ENCODE assay signal across 32 cellular contexts in the genomic region with DNA sequence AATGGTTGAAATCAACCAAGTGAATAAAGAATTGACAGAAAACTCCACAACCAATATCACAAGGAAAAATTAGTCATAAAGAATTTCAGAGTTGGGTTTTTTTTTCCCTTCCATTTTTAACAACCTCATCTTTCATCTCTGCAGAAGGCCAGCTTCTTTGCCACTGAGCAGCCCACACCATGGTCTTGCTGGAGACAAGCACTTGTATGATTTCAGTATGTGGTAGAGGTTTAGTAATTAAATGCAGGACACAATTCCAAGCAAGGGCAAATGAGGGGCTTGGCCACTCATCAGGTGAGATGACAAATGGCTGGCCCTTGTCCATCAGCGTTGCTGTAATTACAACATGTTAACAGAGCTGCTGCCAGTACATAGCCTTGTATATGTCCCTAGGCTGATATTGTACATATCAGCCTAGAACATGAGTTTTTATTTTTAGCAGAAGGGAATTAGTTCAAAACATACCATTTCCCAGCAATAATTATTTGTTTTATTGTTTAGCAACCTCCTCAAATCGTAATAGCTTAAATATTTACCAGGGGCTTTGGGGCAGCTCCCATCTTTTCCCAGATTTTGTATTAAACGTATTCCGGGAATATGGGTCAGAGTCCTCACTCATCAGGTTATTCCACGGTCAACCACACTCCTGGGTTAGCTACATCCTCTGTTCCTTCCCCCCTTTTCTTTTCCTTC. TPM values are rescaled to one million over a fixed set of nuclear protein-coding genes. Genes with fewer than 3 reads are reported as not detected.
"Had no signal": no experiment of that assay in that cellular context is flagged by ENCODE, and none has a peak within 500 bp of the region (broad histone marks: within the 10 kb centered on the region; RNA-seq: fewer than 3 reads in every experiment).

No MANE protein-coding gene starts in this region.

- H3K9me3 Mint-ChIP-seq: activated CD4-positive, alpha-beta memory T cell treated with anti-CD3 and anti-CD28 coated beads, Interleukin-2, amount 10 ng/mL, durations not matched to agents 7 days and 5 days; activated naive CD4-positive, alpha-beta T cell treated with anti-CD3 and anti-CD28 coated beads, Interleukin-2, amount 10 ng/mL, durations not matched to agents 7 days and 5 days; activated naive CD8-positive, alpha-beta T cell treated with anti-CD3 and anti-CD28 coated beads, Interleukin-2, amount 10 ng/mL, durations not matched to agents 7 days and 5 days; activated T-helper 2 cell treated with anti-CD3 and anti-CD28 coated beads, Interferon-gamma antibody, Interleukin-2, Interleukin-4, amounts not matched to agents 10 μg/mL and 5 μg/mL and 100 μg/mL, durations not matched to agents 14 hours and 24 hours and 36 hours had no signal

- H3K36me3 ChIP-seq: WERI-Rb-1 had no signal

- H3K9me3 ChIP-seq: adrenal gland had no signal

- H3K4me1 Mint-ChIP-seq: activated CD4-positive, alpha-beta memory T cell treated with anti-CD3 and anti-CD28 coated beads, Interleukin-2, amount 10 ng/mL, durations not matched to agents 7 days and 5 days; activated CD4-positive, alpha-beta T cell treated with anti-CD3 and anti-CD28 coated beads for 36 hours; activated naive CD4-positive, alpha-beta T cell treated with anti-CD3 and anti-CD28 coated beads, Interleukin-2, amount 10 ng/mL, durations not matched to agents 7 days and 5 days; activated naive CD8-positive, alpha-beta T cell treated with anti-CD3 and anti-CD28 coated beads, Interleukin-2, amount 10 ng/mL, durations not matched to agents 7 days and 5 days had no signal

- H3K27ac Mint-ChIP-seq: activated CD4-positive, alpha-beta memory T cell treated with anti-CD3 and anti-CD28 coated beads, Interleukin-2, amount 10 ng/mL, durations not matched to agents 7 days and 5 days; activated CD4-positive, alpha-beta T cell treated with anti-CD3 and anti-CD28 coated beads for 36 hours; activated naive CD4-positive, alpha-beta T cell treated with anti-CD3 and anti-CD28 coated beads, Interleukin-2, amount 10 ng/mL, durations not matched to agents 7 days and 5 days; activated naive CD8-positive, alpha-beta T cell treated with anti-CD3 and anti-CD28 coated beads, Interleukin-2, amount 10 ng/mL, durations not matched to agents 7 days and 5 days; activated T-helper 2 cell treated with anti-CD3 and anti-CD28 coated beads, Interferon-gamma antibody, Interleukin-2, Interleukin-4, amounts not matched to agents 10 μg/mL and 5 μg/mL and 100 μg/mL, durations not matched to agents 14 hours and 24 hours and 36 hours had no signal

- DNase-seq: activated CD4-positive, alpha-beta memory T cell treated with anti-CD3 and anti-CD28 coated beads, Interleukin-2, amount 10 ng/mL, durations not matched to agents 7 days and 5 days; activated CD4-positive, alpha-beta T cell treated with anti-CD3 and anti-CD28 coated beads for 36 hours; activated CD4-positive, alpha-beta T cell treated with anti-CD3 and anti-CD28 coated beads, Interleukin-2, amount 50 U/mL, for 1 hour; activated gamma-delta T cell treated with Interleukin-2 at 50 U/mL for 16 hours; activated naive CD4-positive, alpha-beta T cell treated with anti-CD3 and anti-CD28 coated beads, Interleukin-2, amount 10 ng/mL, durations not matched to agents 7 days and 5 days; activated naive CD8-positive, alpha-beta T cell treated with anti-CD3 and anti-CD28 coated beads, Interleukin-2, amount 10 ng/mL, durations not matched to agents 7 days and 5 days; activated T-cell treated with anti-CD3 and anti-CD28 coated beads for 4 hours; activated T-cell treated with anti-CD3 and anti-CD28 coated beads, Interleukin-2, amount 50 U/mL, for 48 hours; adrenal gland; anterior cingulate cortex; cerebellar nuclear complex; NCI-H1048; NCI-H146; NCI-H187 treated with DMSO at 0.1 percent for 48 hours; NCI-H2171; NCI-H2227 treated with DMSO at 0.1 percent for 48 hours; NCI-H446 treated with DMSO at 0.1 percent for 48 hours; NCI-H524 treated with DMSO at 0.1 percent for 48 hours; NCI-H82; OCI-M1; RPMI8226; T-helper 1 cell; WERI-Rb-1 had no signal

- ATAC-seq: activated CD4-positive, alpha-beta T cell treated with anti-CD3 and anti-CD28 coated beads for 36 hours; Panc1; Right ventricle myocardium inferior had no signal

- H3K27ac ChIP-seq: adrenal gland, SK-N-MC, WERI-Rb-1 had no signal

- H3K4me3 Mint-ChIP-seq: activated CD4-positive, alpha-beta memory T cell treated with anti-CD3 and anti-CD28 coated beads, Interleukin-2, amount 10 ng/mL, durations not matched to agents 7 days and 5 days; activated CD4-positive, alpha-beta T cell treated with anti-CD3 and anti-CD28 coated beads for 36 hours; activated naive CD4-positive, alpha-beta T cell treated with anti-CD3 and anti-CD28 coated beads, Interleukin-2, amount 10 ng/mL, durations not matched to agents 7 days and 5 days; activated naive CD8-positive, alpha-beta T cell treated with anti-CD3 and anti-CD28 coated beads, Interleukin-2, amount 10 ng/mL, durations not matched to agents 7 days and 5 days had no signal

- H3K36me3 Mint-ChIP-seq: activated naive CD4-positive, alpha-beta T cell treated with anti-CD3 and anti-CD28 coated beads, Interleukin-2, amount 10 ng/mL, durations not matched to agents 7 days and 5 days; activated naive CD8-positive, alpha-beta T cell treated with anti-CD3 and anti-CD28 coated beads, Interleukin-2, amount 10 ng/mL, durations not matched to agents 7 days and 5 days had no signal

- H3K4me3 ChIP-seq: adrenal gland, SK-N-MC had no signal

- H3K4me1 ChIP-seq: adrenal gland had no signal

- H3K27me3 ChIP-seq: adrenal gland had no signal

RNA-seq across cellular contexts. Expression of gene C9, which starts 5.0 kb away (rescaled TPM):
- total RNA-seq: activated CD4-positive, alpha-beta memory T cell treated with anti-CD3 and anti-CD28 coated beads, Interleukin-2, amount 10 ng/mL, durations not matched to agents 7 days and 5 days; activated CD4-positive, alpha-beta T cell treated with anti-CD3 and anti-CD28 coated beads for 36 hours; activated CD8-positive, alpha-beta memory T cell treated with anti-CD3 and anti-CD28 coated beads for 36 hours; activated naive CD8-positive, alpha-beta T cell treated with anti-CD3 and anti-CD28 coated beads, Interleukin-2, amount 10 ng/mL, durations not matched to agents 7 days and 5 days; activated T-helper 2 cell treated with anti-CD3 and anti-CD28 coated beads, Interferon-gamma antibody, Interleukin-2, Interleukin-4, amounts not matched to agents 10 μg/mL and 5 μg/mL and 100 μg/mL, durations not matched to agents 14 hours and 24 hours and 36 hours; cardiac septum; LHCN-M2; M059J; Right ventricle myocardium inferior; T-helper 2 cell treated with Interferon-gamma antibody and Interleukin-4, amounts not matched to agents 100 ng/mL and 5 ng/mL, for 36 hours had no signal

RNA-seq across cellular contexts. Expression of gene DAB2, which starts 55.5 kb away (rescaled TPM):
- total RNA-seq: activated CD4-positive, alpha-beta memory T cell treated with anti-CD3 and anti-CD28 coated beads, Interleukin-2, amount 10 ng/mL, durations not matched to agents 7 days and 5 days; activated CD8-positive, alpha-beta memory T cell treated with anti-CD3 and anti-CD28 coated beads for 36 hours; activated T-helper 2 cell treated with anti-CD3 and anti-CD28 coated beads, Interferon-gamma antibody, Interleukin-2, Interleukin-4, amounts not matched to agents 10 μg/mL and 5 μg/mL and 100 μg/mL, durations not matched to agents 14 hours and 24 hours and 36 hours; T-helper 2 cell treated with Interferon-gamma antibody and Interleukin-4, amounts not matched to agents 100 ng/mL and 5 ng/mL, for 36 hours had no signal
